20 cellular contexts compared by ENCODE assay signal in genomic region chr1:166383137-166383536, GRCh38.
DNase-seq lines count a peak whose midpoint lies in the region; ATAC-seq and TF ChIP-seq lines count a peak whose summit lies in the region.
"Had no signal": no experiment of that assay in that cellular context is flagged by ENCODE, and none has a peak within 500 bp of the region (broad histone marks: within the 10 kb centered on the region; RNA-seq: fewer than 3 reads in every experiment).

No MANE protein-coding gene starts in this region.

- H3K27ac ChIP-seq in HUES48 (ENCODE audit: low read depth, low read length) (peak overlapping the region; percentile 22), endodermal cell (ENCODE audit: low read depth, low read length) (no peak overlapping the region), neural cell (ENCODE audit: low read length) (no peak overlapping the region)
- H3K27ac ChIP-seq: BLaER1, GM23248, PC-9, RWPE1 had no signal

- H3K27me3 ChIP-seq in HUES48 (ENCODE audit: control insufficient read depth, insufficient read depth, low read length) (peaks cover 28% of the 10 kb centered on the region), endodermal cell (ENCODE audit: control insufficient read depth, insufficient read depth, low read length, poor library complexity, severe bottlenecking) (no peaks in the 10 kb centered on the region), neural cell (ENCODE audit: insufficient read depth, low read depth, low read length) (no peaks in the 10 kb centered on the region)
- H3K27me3 ChIP-seq: BLaER1 had no signal

- H3K4me1 ChIP-seq in HUES48 (ENCODE audit: control insufficient read depth, insufficient read depth, low read length): peaks cover 39% of the 10 kb centered on the region
- H3K4me1 ChIP-seq in endodermal cell (ENCODE audit: control insufficient read depth, insufficient read depth, low read length): peaks cover 27% of the 10 kb centered on the region
- H3K4me1 ChIP-seq: BLaER1 had no signal

- H3K4me3 ChIP-seq in HUES48 (ENCODE audit: low read depth, low read length): peak overlapping the region; percentile 25; the same call in 1 of the 2 replicates
- no peak overlapping the region for H3K4me3 ChIP-seq in endodermal cell (ENCODE audit: low read length)
- peak overlapping the region; percentile 18 for H3K4me3 ChIP-seq in neural cell (ENCODE audit: low read length)
- H3K4me3 ChIP-seq: BLaER1, GM23248, PC-9 had no signal

- H3K9me2 ChIP-seq in neural cell (ENCODE audit: insufficient read depth, low read length): no peaks in the 10 kb centered on the region

- WGBS in endodermal cell (ENCODE audit: insufficient coverage in 1 of 2, insufficient read length in 1 of 2), 2 experiments: 50 to 64% methylated on average over 1 to 2 of the region's 2 CpGs

- no peaks in the 10 kb centered on the region for H3K36me3 Mint-ChIP-seq in endodermal cell (ENCODE audit: low read depth)
- H3K36me3 Mint-ChIP-seq in activated T-helper 17 cell treated with anti-CD3 and anti-CD28 coated beads, Interleukin-2, amount 50 U/mL, for 72 hours (ENCODE audit: low read depth): no peaks in the 10 kb centered on the region
- H3K36me3 Mint-ChIP-seq: CD4-positive, alpha-beta memory T cell had no signal

- peaks cover 44% of the 10 kb centered on the region for H3K4me1 Mint-ChIP-seq in endodermal cell
- H3K4me1 Mint-ChIP-seq in activated T-helper 17 cell treated with anti-CD3 and anti-CD28 coated beads, Interleukin-2, amount 50 U/mL, for 72 hours: no peaks in the 10 kb centered on the region
- H3K4me1 Mint-ChIP-seq: CD4-positive, alpha-beta memory T cell had no signal

- no peak for ATAC-seq in activated T-helper 17 cell treated with anti-CD3 and anti-CD28 coated beads, Interleukin-2, amount 50 U/mL, for 72 hours (replicated peaks)
- ATAC-seq: SK-N-SH treated with all-trans-retinoic acid at 6 μM for 48 hours had no signal

- H3K9me3 ChIP-seq in HUES48 (ENCODE audit: control insufficient read depth, insufficient read depth, low read length): no peaks in the 10 kb centered on the region
- no peaks in the 10 kb centered on the region for H3K9me3 ChIP-seq in endodermal cell (ENCODE audit: control insufficient read depth, low read length)
- no peaks in the 10 kb centered on the region for H3K9me3 ChIP-seq in neural cell (ENCODE audit: low read length)
- H3K9me3 ChIP-seq: BLaER1 had no signal

- no peaks in the 10 kb centered on the region for H3K79me2 ChIP-seq in neural cell (replicated peaks; ENCODE audit: insufficient read depth, low read length)

- H2AFZ ChIP-seq in neural cell (ENCODE audit: low read depth, low read length): no peak overlapping the region
- H2AFZ ChIP-seq: GM23248, PC-9 had no signal

- no peaks in the 10 kb centered on the region for H3K36me3 ChIP-seq in HUES48 (ENCODE audit: control insufficient read depth, insufficient read depth, low read length)
- H3K36me3 ChIP-seq in endodermal cell (ENCODE audit: control insufficient read depth, insufficient read depth, low read length): no peaks in the 10 kb centered on the region
- H3K36me3 ChIP-seq in neural cell (ENCODE audit: insufficient read depth, low read length): no peaks in the 10 kb centered on the region
- H3K36me3 ChIP-seq: BLaER1 had no signal

- H3K27me3 Mint-ChIP-seq in endodermal cell (ENCODE audit: insufficient read depth): peaks cover 11% of the 10 kb centered on the region
- peaks cover 28% of the 10 kb centered on the region for H3K27me3 Mint-ChIP-seq in activated T-helper 17 cell treated with anti-CD3 and anti-CD28 coated beads, Interleukin-2, amount 50 U/mL, for 72 hours

- no peak overlapping the region for H3K9ac ChIP-seq in HUES48 (ENCODE audit: low read depth, low read length)
- H3K9ac ChIP-seq in endodermal cell (ENCODE audit: extremely low read depth, low read length, poor library complexity, severe bottlenecking): no peak overlapping the region
- H3K9ac ChIP-seq in neural cell (ENCODE audit: low read length): no peak overlapping the region
- H3K9ac ChIP-seq: BLaER1, GM23248 had no signal

- DNase-seq in NCI-H524 treated with DMSO at 0.1 percent for 48 hours (lab: John Stamatoyannopoulos, UW): peak; percentile 78
- peak; percentile 72 for DNase-seq in endodermal cell
- DNase-seq in activated gamma-delta T cell (lab: John Stamatoyannopoulos, UW): no peak
- DNase-seq in activated CD8-positive, alpha-beta memory T cell treated with anti-CD3 and anti-CD28 coated beads for 24 hours: no peak
- DNase-seq: CD4-positive, alpha-beta memory T cell; DMS79; GM23248; KG1; MV-4-11; NCI-H1417 treated with DMSO at 0.1 percent for 48 hours; NCI-H187 treated with DMSO at 0.1 percent for 48 hours; NCI-H226; PC-9; SIG-M5 had no signal

- H3K4me2 ChIP-seq in neural cell (ENCODE audit: low read length): no peak overlapping the region
- H3K4me2 ChIP-seq: BLaER1, PC-9 had no signal

- H3K27ac Mint-ChIP-seq in endodermal cell: no peak overlapping the region
- no peak overlapping the region for H3K27ac Mint-ChIP-seq in activated T-helper 17 cell treated with anti-CD3 and anti-CD28 coated beads, Interleukin-2, amount 50 U/mL, for 72 hours
- H3K27ac Mint-ChIP-seq: CD4-positive, alpha-beta memory T cell had no signal

- peak overlapping the region; percentile 11 for H3K4me3 Mint-ChIP-seq in endodermal cell
- no peak overlapping the region for H3K4me3 Mint-ChIP-seq in activated T-helper 17 cell treated with anti-CD3 and anti-CD28 coated beads, Interleukin-2, amount 50 U/mL, for 72 hours
- H3K4me3 Mint-ChIP-seq: CD4-positive, alpha-beta memory T cell had no signal

- H3K9me3 Mint-ChIP-seq in endodermal cell: no peaks in the 10 kb centered on the region
- no peaks in the 10 kb centered on the region for H3K9me3 Mint-ChIP-seq in activated T-helper 17 cell treated with anti-CD3 and anti-CD28 coated beads, Interleukin-2, amount 50 U/mL, for 72 hours

- TF ChIP-seq EP300 in neural cell (conservative IDR thresholded peaks at IDR 0.05; ENCODE audit: poor library complexity, severe bottlenecking): no peak

- peaks cover 2% of the 10 kb centered on the region for H3F3A ChIP-seq in neural cell (ENCODE audit: insufficient read depth, low read length, poor library complexity, severe bottlenecking)

- no peak for TF ChIP-seq CTCF in endodermal cell (conservative IDR thresholded peaks at IDR 0.05)
- no peak for TF ChIP-seq CTCF in neural cell (IDR thresholded peaks at IDR 0.05; ENCODE audit: poor library complexity, severe bottlenecking)

- no peak for TF ChIP-seq RAD21 in neural cell (conservative IDR thresholded peaks at IDR 0.05)

- no peaks in the 10 kb centered on the region for H4K20me1 ChIP-seq in neural cell (ENCODE audit: insufficient read depth)
- H4K20me1 ChIP-seq: BLaER1 had no signal

TF ChIP-seq in neural cell, 6 proteins besides CTCF, POLR2A, EP300 and RAD21:
- TF ChIP-seq EZH2 (IDR thresholded peaks at IDR 0.05; ENCODE audit: borderline replicate concordance, insufficient read depth, low read length, poor library complexity, severe bottlenecking) (no peak), SMC3 (conservative IDR thresholded peaks at IDR 0.05; ENCODE audit: poor library complexity) (no peak), POLR2AphosphoS5 (IDR thresholded peaks at IDR 0.05) (no peak), TAF1 (IDR thresholded peaks at IDR 0.05; ENCODE audit: low read depth) (no peak), REST (IDR thresholded peaks at IDR 0.05; ENCODE audit: borderline replicate concordance) (no peak), MXI1 (conservative IDR thresholded peaks at IDR 0.05; ENCODE audit: poor library complexity, severe bottlenecking) (no peak)

Comparison
In these comparisons a context has a peak if more than half of its experiments do, and no peak if none do; other contexts are left out.
1. DNase-seq: peak in NCI-H524 treated with DMSO at 0.1 percent for 48 hours (single experiment) and endodermal cell (single experiment); none in activated gamma-delta T cell (single experiment) and activated CD8-positive, alpha-beta memory T cell treated with anti-CD3 and anti-CD28 coated beads for 24 hours (single experiment).